In genomic region chr3:39260957-39261356, GRCh38 we compare ENCODE assay signal across 1 cellular context.
TF ChIP-seq lines count a peak whose summit lies in the region.

No MANE protein-coding gene starts in this region.

TF ChIP-seq in GM12878, 131 proteins besides CTCF, POLR2A, EP300 and RAD21 (continued from another document):
- TF ChIP-seq ELK1 (IDR thresholded peaks at IDR 0.05; ENCODE audit: low read depth, low read length), result no peak
- TF ChIP-seq MAX (IDR thresholded peaks at IDR 0.05; ENCODE audit: low read depth, low read length), result no peak
- no peak for TF ChIP-seq MYC (IDR thresholded peaks at IDR 0.05; ENCODE audit: insufficient read depth, insufficient read length, insufficient replicate concordance, low read length, severe bottlenecking)
- no peak for TF ChIP-seq ZNF687 (IDR thresholded peaks at IDR 0.05)
- no peak for TF ChIP-seq CHD2 (IDR thresholded peaks at IDR 0.05; ENCODE audit: borderline replicate concordance, low read depth, low read length)
- no peak for TF ChIP-seq USF1 (IDR thresholded peaks at IDR 0.05; ENCODE audit: borderline replicate concordance, extremely low read length, insufficient read depth, low read depth, low read length)
- no peak for TF ChIP-seq NR2C1 (IDR thresholded peaks at IDR 0.05)
- no peak for TF ChIP-seq BMI1 (IDR thresholded peaks at IDR 0.05; ENCODE audit: borderline replicate concordance)
- no peak for TF ChIP-seq BACH1 (IDR thresholded peaks at IDR 0.05; ENCODE audit: borderline replicate concordance)
- no peak for TF ChIP-seq POLR2AphosphoS5 (IDR thresholded peaks at IDR 0.05; ENCODE audit: low read length)
- TF ChIP-seq PRDM15 (CRISPR knock-in tag; IDR thresholded peaks at IDR 0.05), result no peak
- TF ChIP-seq HCFC1 (IDR thresholded peaks at IDR 0.05; ENCODE audit: low read length), result no peak
- no peak for TF ChIP-seq BCL3 (IDR thresholded peaks at IDR 0.05; ENCODE audit: borderline replicate concordance, insufficient read depth, low read depth, low read length, poor library complexity, severe bottlenecking)
- no peak for TF ChIP-seq POLR2AphosphoS2 (IDR thresholded peaks at IDR 0.05; ENCODE audit: low read depth, low read length)
- TF ChIP-seq MLLT1 (IDR thresholded peaks at IDR 0.05), result no peak
- TF ChIP-seq JUNB (IDR thresholded peaks at IDR 0.05), result peak; percentile 30
- 0 out of 4 replicates have a peak, but pooled peaks of 1 of the 2 experiments have one; percentile 33 for TF ChIP-seq CEBPB (IDR thresholded peaks at IDR 0.05; ENCODE audit: borderline replicate concordance in 1 of 2, low read depth in 2 of 2, low read length in 2 of 2)
- TF ChIP-seq PAX8 (IDR thresholded peaks at IDR 0.05), result no peak
- TF ChIP-seq RUNX3 (IDR thresholded peaks at IDR 0.05; ENCODE audit: low read length), result peak; percentile 59
- no peak for TF ChIP-seq SMAD5 (IDR thresholded peaks at IDR 0.05; ENCODE audit: low read depth)
- TF ChIP-seq LARP7 (IDR thresholded peaks at IDR 0.05), result no peak
- no peak for TF ChIP-seq NRF1 (conservative IDR thresholded peaks at IDR 0.05; ENCODE audit: low read depth, low read length)
- no peak; the same call in 1 of the 2 replicates for TF ChIP-seq ATF2 (IDR thresholded peaks at IDR 0.05; ENCODE audit: low read length)
- TF ChIP-seq TARDBP (IDR thresholded peaks at IDR 0.05; ENCODE audit: borderline replicate concordance), result no peak
- no peak for TF ChIP-seq ZNF384 (IDR thresholded peaks at IDR 0.05; ENCODE audit: borderline replicate concordance, low read depth, low read length)
- TF ChIP-seq YBX1 (IDR thresholded peaks at IDR 0.05), result no peak
- peak; percentile 56; the same call in 1 of the 2 replicates for TF ChIP-seq EED (IDR thresholded peaks at IDR 0.05; ENCODE audit: low read depth)
- TF ChIP-seq STAT1 (conservative IDR thresholded peaks at IDR 0.05), result no peak
- no peak for TF ChIP-seq SPI1 (IDR thresholded peaks at IDR 0.05; ENCODE audit: borderline replicate concordance, insufficient read depth, low read depth, low read length)
- no peak for TF ChIP-seq RAD51 (IDR thresholded peaks at IDR 0.05)
- TF ChIP-seq RELA (IDR thresholded peaks at IDR 0.05; ENCODE audit: borderline replicate concordance, partially characterized antibody), result no peak
- no peak for TF ChIP-seq SUZ12 (IDR thresholded peaks at IDR 0.05; ENCODE audit: unreplicated experiment)
- no peak for TF ChIP-seq TCF12 (IDR thresholded peaks at IDR 0.05; ENCODE audit: low read depth, low read length)
- TF ChIP-seq TCF7 (IDR thresholded peaks at IDR 0.05; ENCODE audit: borderline replicate concordance), result no peak
- TF ChIP-seq HDAC2 (IDR thresholded peaks at IDR 0.05), result no peak
- TF ChIP-seq ZNF592 (IDR thresholded peaks at IDR 0.05), result no peak
- no peak for TF ChIP-seq MYB (IDR thresholded peaks at IDR 0.05; ENCODE audit: borderline replicate concordance, low read depth, low read length)
- no peak for TF ChIP-seq CBX3 (IDR thresholded peaks at IDR 0.05; ENCODE audit: borderline replicate concordance, low read depth)
- TF ChIP-seq FOXM1 (IDR thresholded peaks at IDR 0.05; ENCODE audit: low read depth, low read length), result no peak
- no peak for TF ChIP-seq WRNIP1 (IDR thresholded peaks at IDR 0.05; ENCODE audit: borderline replicate concordance, low read depth, low read length)
